8 cellular contexts compared by ENCODE assay signal in the genomic region with DNA sequence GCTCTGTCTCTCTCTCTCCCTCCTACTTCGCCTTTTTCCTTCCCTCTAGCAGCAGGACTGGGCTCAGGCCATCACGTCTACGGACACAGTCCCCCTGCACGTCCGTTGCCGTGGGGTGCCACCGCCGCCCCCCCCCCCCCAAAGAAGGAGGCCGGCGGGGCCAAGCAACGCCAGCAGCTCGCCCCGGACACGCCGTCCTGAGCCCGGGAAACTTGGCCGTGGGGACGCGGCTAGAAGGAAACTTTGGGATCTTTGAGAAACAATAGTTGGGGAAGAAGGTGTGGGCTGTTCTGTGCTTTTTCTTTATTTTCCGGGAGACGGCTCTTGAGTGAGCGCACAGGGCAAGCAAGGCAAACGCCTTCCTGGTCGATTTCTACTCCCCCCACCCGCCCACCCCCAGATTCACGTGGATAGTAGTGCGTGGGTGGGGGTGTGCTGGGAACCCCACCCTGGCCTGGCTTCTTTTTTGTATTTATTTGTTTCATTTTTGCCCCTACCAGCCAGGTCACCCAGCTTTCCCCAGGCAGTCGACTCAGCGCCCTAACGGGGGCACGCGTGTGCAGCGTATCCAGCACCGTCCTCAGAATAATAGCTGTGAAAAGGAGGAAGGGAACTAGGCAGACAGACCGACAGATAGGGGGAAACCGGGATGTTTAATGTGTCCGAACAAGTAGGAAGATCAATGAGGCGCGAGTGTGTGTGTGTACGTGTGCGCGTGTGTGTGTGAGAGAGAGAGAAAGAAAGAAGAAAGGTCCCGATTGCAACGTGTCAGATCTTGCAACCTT. TPM values are rescaled to one million over a fixed set of nuclear protein-coding genes. Genes with fewer than 3 reads are reported as not detected.
DNase-seq lines count a peak whose midpoint lies in the region; TF ChIP-seq lines count a peak whose summit lies in the region.

No MANE protein-coding gene starts in this region.

- H3K36me3 ChIP-seq in OCI-LY1 (ENCODE audit: insufficient read depth, low read length): no peaks in the 10 kb centered on the region

- 0 out of 2 replicates have a peak overlapping the region, but pooled peaks have one; percentile 7 for H2AFZ ChIP-seq in OCI-LY1 (ENCODE audit: low read length)

- peaks cover 40% of the 10 kb centered on the region for H3K4me1 ChIP-seq in OCI-LY1 (ENCODE audit: insufficient read depth, low read length, severe bottlenecking)

- peak overlapping the region; percentile 86 for H3K9ac ChIP-seq in OCI-LY1 (ENCODE audit: low read length)

- no peaks in the 10 kb centered on the region for H3K9me2 ChIP-seq in OCI-LY1 (ENCODE audit: low read depth, low read length)

- DNase-seq in activated gamma-delta T cell treated with Interleukin-2 at 50 U/mL for 16 hours (peak; percentile 25), activated gamma-delta T cell (lab: John Stamatoyannopoulos, UW) (no peak), hepatic stellate cell (ENCODE audit: low spot score) (peak; percentile 54), renal cortical epithelial cell (ENCODE audit: low read depth) (peak; percentile 29), mesenteric fat pad (ENCODE audit: low spot score) (no peak), NCI-H128 (lab: John Stamatoyannopoulos, UW; ENCODE audit: unreplicated experiment) (no peak)

- H4K20me1 ChIP-seq in OCI-LY1 (ENCODE audit: insufficient read depth, low read length): no peaks in the 10 kb centered on the region

- H3F3A ChIP-seq in OCI-LY1 (ENCODE audit: insufficient read depth, low read length): peaks cover 9% of the 10 kb centered on the region; the same call in 1 of the 2 replicates

- H3K27me3 ChIP-seq in OCI-LY1 (ENCODE audit: insufficient read depth, low read length): no peaks in the 10 kb centered on the region

- peak overlapping the region; percentile 97 for H3K4me2 ChIP-seq in OCI-LY1 (ENCODE audit: low read length)

- peak; percentile 36 for TF ChIP-seq CTCF in OCI-LY1 (IDR thresholded peaks at IDR 0.05; ENCODE audit: low read length)

- H3K9me3 ChIP-seq in OCI-LY1 (ENCODE audit: low read length): no peaks in the 10 kb centered on the region

- H3K27ac ChIP-seq in OCI-LY1 (ENCODE audit: low read depth, low read length, poor library complexity, severe bottlenecking) (peak overlapping the region; percentile 92), angular gyrus (ENCODE audit: low read depth, low read length) (peak overlapping the region; percentile 97)

- H3K4me3 ChIP-seq in OCI-LY1 (ENCODE audit: low read depth, low read length, poor library complexity, severe bottlenecking): peak overlapping the region; percentile 84

- H3K79me2 ChIP-seq in OCI-LY1 (ENCODE audit: insufficient read depth, low read length): no peaks in the 10 kb centered on the region

RNA-seq across cellular contexts. Expression of a gene that starts 1.4 kb away (rescaled TPM):
- total RNA-seq in renal cortical epithelial cell: 18.4 and 37.2 TPM in 2 replicates
- 23.7 TPM for total RNA-seq in mesenteric fat pad

Comparison
In these comparisons a context has a peak if more than half of its experiments do, and no peak if none do; other contexts are left out.
1. DNase-seq: peak in activated gamma-delta T cell treated with Interleukin-2 at 50 U/mL for 16 hours (single experiment), hepatic stellate cell (single experiment) and renal cortical epithelial cell (single experiment); none in activated gamma-delta T cell (single experiment), mesenteric fat pad (single experiment) and NCI-H128 (single experiment).